In the genomic region with DNA sequence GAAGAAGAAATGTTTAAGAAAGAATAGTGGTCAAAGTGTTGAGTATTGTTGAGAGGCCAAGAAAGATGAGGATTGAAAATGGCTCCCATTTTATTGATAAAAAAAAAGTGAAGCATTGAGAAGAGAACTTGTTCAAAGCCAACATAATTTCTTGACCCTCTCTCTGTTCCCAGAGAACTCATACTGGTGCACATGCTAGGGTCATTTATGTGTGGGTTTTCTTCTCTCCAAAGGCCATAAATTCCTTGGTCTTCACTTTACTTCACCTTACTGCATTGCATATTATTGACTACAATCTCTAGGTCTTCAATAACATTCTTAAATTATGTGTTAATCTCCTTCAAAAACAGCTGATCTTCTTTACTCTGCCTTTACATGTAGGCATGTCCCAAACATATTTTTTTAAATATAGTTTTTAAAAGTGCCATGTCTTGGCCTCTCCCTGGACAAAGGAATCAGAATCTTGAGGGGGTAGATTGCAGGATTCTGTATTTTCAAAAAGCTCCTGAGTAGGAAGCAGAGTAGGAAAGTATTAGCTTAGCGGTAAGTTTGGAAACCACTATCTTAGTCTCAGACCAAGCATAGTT, we compare ENCODE assay signal across 21 cellular contexts. TPM values are rescaled to one million over a fixed set of nuclear protein-coding genes. Genes with fewer than 3 reads are reported as not detected.
A peak's percentile ranks its signal among the peaks of the same experiment; 100 is the strongest.
DNase-seq lines count a peak whose midpoint lies in the region; ATAC-seq, FAIRE-seq and TF ChIP-seq lines count a peak whose summit lies in the region.
"Had no signal": no experiment of that assay in that cellular context is flagged by ENCODE, and none has a peak within 500 bp of the region (broad histone marks: within the 10 kb centered on the region; RNA-seq: fewer than 3 reads in every experiment).

No MANE protein-coding gene starts in this region.

- DNase-seq in T-helper 2 cell treated with Interferon-gamma antibody and Interleukin-4, amounts not matched to agents 5 μg/mL and 100 μg/mL, for 36 hours (ENCODE audit: low spot score), result no peak
- DNase-seq in T-helper 2 cell (no peak), D721Med (ENCODE audit: insufficient read length, low spot score) (no peak), K562 (ENCODE audit: extremely low read depth in 1 of 4, low spot score in 3 of 4) (no peak), HTR-8/SVneo (ENCODE audit: insufficient read length, low spot score) (no peak), NCI-H146 (lab: John Stamatoyannopoulos, UW) (no peak)
- DNase-seq in natural killer cell treated with Interleukin-12 subunit alpha and Interleukin-12 subunit beta and Interleukin-15 and Interleukin-18, amount 100 ng/mL, for 72 hours (ENCODE audit: low spot score), result no peak
- DNase-seq: 8988T; activated CD4-positive, alpha-beta T cell treated with anti-CD3 and anti-CD28 coated beads, Interleukin-2, amount 50 U/mL, for 4 hours; C1 segment of cervical spinal cord; cortex of kidney; gastrocnemius medialis; Kasumi-1; left ventricle myocardium inferior; NCI-H2171 treated with DMSO at 0.1 percent for 48 hours; NCI-H748 treated with DMSO at 0.1 percent for 48 hours; stimulated activated naive B cell treated with anti-CD40 and anti-IgM and Interleukin-4, amounts not matched to agents 10 μg/mL and 1 μg/mL and 100 μg/mL, for 72 hours; trophoblast cell had no signal

- H3K27ac ChIP-seq in K562 (ENCODE audit: extremely low read depth, low read depth, low read length), result no peak overlapping the region
- H3K27ac ChIP-seq: epithelial cell of prostate, gastrocnemius medialis had no signal

- no peak for TF ChIP-seq RAD21 in K562 (CRISPR knock-in tag; conservative IDR thresholded peaks at IDR 0.05 in 1 of 2, IDR thresholded peaks at IDR 0.05 in 1 of 2)

- POLR2A ChIA-PET in K562 (lab: Yijun Ruan, JAX), result interaction anchor here (1.0 kb wide), 1 partner anchor 10 kb away, joined by 3 read pairs; no protein-coding TSS in a partner anchor

- no peak for TF ChIP-seq EP300 in K562 (IDR thresholded peaks at IDR 0.05; ENCODE audit: low read length)

- no peaks in the 10 kb centered on the region for H4K20me1 ChIP-seq in K562 (replicated peaks; ENCODE audit: control insufficient read depth, insufficient read depth, low read length)

- TF ChIP-seq POLR2A in K562 (conservative IDR thresholded peaks at IDR 0.05), result no peak

- intact Hi-C loops in K562 (cut with micrococcal nuclease), result no loop called here

- no peak for TF ChIP-seq CTCF in D721Med (IDR thresholded peaks at IDR 0.05; ENCODE audit: insufficient read depth, missing control alignments)
- TF ChIP-seq CTCF in K562 (IDR thresholded peaks at IDR 0.05 in 2 of 3, conservative IDR thresholded peaks at IDR 0.05 in 1 of 3; ENCODE audit: insufficient read depth in 2 of 3, low read depth in 1 of 3, low read length in 3 of 3), result no peak

- no peaks in the 10 kb centered on the region for H3K9me1 ChIP-seq in K562 (ENCODE audit: control insufficient read depth, insufficient read depth, low read length)

- H3K27ac Mint-ChIP-seq in T-helper 2 cell treated with Interferon-gamma antibody and Interleukin-4, amounts not matched to agents 5 μg/mL and 100 μg/mL, for 36 hours, result peak overlapping the region; percentile 88
- H3K27ac Mint-ChIP-seq in natural killer cell treated with Interleukin-12 subunit alpha and Interleukin-12 subunit beta and Interleukin-15 and Interleukin-18, amount 100 ng/mL, for 72 hours, result peak overlapping the region; percentile 93 to 94

- no peaks in the 10 kb centered on the region for H3K27me3 ChIP-seq in K562 (ENCODE audit: control insufficient read depth in 2 of 2, insufficient read depth in 2 of 2, low read length in 2 of 2)
- H3K27me3 ChIP-seq: gastrocnemius medialis had no signal

- no peak overlapping the region for H3K9ac ChIP-seq in K562 (ENCODE audit: insufficient read depth in 1 of 2, low read depth in 2 of 2, low read length in 2 of 2)

- no peak overlapping the region for H3K4me2 ChIP-seq in K562 (ENCODE audit: insufficient read depth, low read length)

- in situ Hi-C loops in K562 (cut with MboI), result no loop called here

- H3K4me1 ChIP-seq in K562 (replicated peaks in 1 of 2; ENCODE audit: control insufficient read depth in 2 of 2, insufficient read depth in 2 of 2, low read length in 2 of 2), result peaks cover 4 to 8% of the 10 kb centered on the region in 2 experiments; a peak in 2 of 5 replicates

- WGBS in K562 (ENCODE audit: insufficient coverage, low coverage, missing lambda C conversion rate), result 80% methylated on average over 1 of the region's 1 CpG

- no peak overlapping the region for H3K4me3 ChIP-seq in K562

- H3K9me3 Mint-ChIP-seq in T-helper 2 cell treated with Interferon-gamma antibody and Interleukin-4, amounts not matched to agents 5 μg/mL and 100 μg/mL, for 36 hours, result peaks cover 38% of the 10 kb centered on the region
- H3K9me3 Mint-ChIP-seq in natural killer cell treated with Interleukin-12 subunit alpha and Interleukin-12 subunit beta and Interleukin-15 and Interleukin-18, amount 100 ng/mL, for 72 hours, result peaks cover 22% of the 10 kb centered on the region

- no peak for ATAC-seq in K562
- ATAC-seq in natural killer cell treated with Interleukin-12 subunit alpha and Interleukin-12 subunit beta and Interleukin-15 and Interleukin-18, amount 100 ng/mL, for 72 hours, result no peak
- ATAC-seq in HG03354 (IDR thresholded peaks at IDR 0.05; ENCODE audit: poor library complexity, severe bottlenecking, unreplicated experiment), result no peak
- ATAC-seq: gastrocnemius medialis; stimulated activated naive B cell treated with anti-CD40 and anti-IgM and Interleukin-4, amounts not matched to agents 10 μg/mL and 1 μg/mL and 100 μg/mL, for 72 hours had no signal

- H3K36me3 ChIP-seq in K562 (ENCODE audit: control insufficient read depth, insufficient read depth, low read length), result no peaks in the 10 kb centered on the region; the same call in 2 of the 3 replicates
- H3K36me3 ChIP-seq: gastrocnemius medialis, left ventricle myocardium inferior had no signal

- FAIRE-seq in D721Med (lab: Jason Lieb, UNC) (peak; percentile 46), K562 (lab: Jason Lieb, UNC) (no peak), HTR-8/SVneo (lab: Jason Lieb, UNC) (no peak)
- FAIRE-seq: TTC549 had no signal

- no peak overlapping the region for H2AFZ ChIP-seq in K562 (ENCODE audit: low read depth, low read length)

- peaks cover 8% of the 10 kb centered on the region; the same call in 1 of the 2 replicates for H3K9me3 ChIP-seq in K562 (replicated peaks; ENCODE audit: control insufficient read depth, insufficient read depth, low read depth, low read length)
- H3K9me3 ChIP-seq: gastrocnemius medialis had no signal

- no TSS peak for BruUV-seq in K562 (replicated peaks; lab: Mats Ljungman, UMichigan)

- peaks cover 17% of the 10 kb centered on the region for H3K4me1 Mint-ChIP-seq in T-helper 2 cell treated with Interferon-gamma antibody and Interleukin-4, amounts not matched to agents 5 μg/mL and 100 μg/mL, for 36 hours (ENCODE audit: low read depth)
- H3K4me1 Mint-ChIP-seq in natural killer cell treated with Interleukin-12 subunit alpha and Interleukin-12 subunit beta and Interleukin-15 and Interleukin-18, amount 100 ng/mL, for 72 hours (ENCODE audit: low read depth in 2 of 2), result peaks cover 14 to 27% of the 10 kb centered on the region in 2 donors

- CTCF ChIA-PET in K562 (lab: Yijun Ruan, JAX; ENCODE audit: low intra/inter-chr PET ratio), result no interaction called here

- no peak overlapping the region for H3K4me3 Mint-ChIP-seq in T-helper 2 cell treated with Interferon-gamma antibody and Interleukin-4, amounts not matched to agents 5 μg/mL and 100 μg/mL, for 36 hours
- H3K4me3 Mint-ChIP-seq in natural killer cell treated with Interleukin-12 subunit alpha and Interleukin-12 subunit beta and Interleukin-15 and Interleukin-18, amount 100 ng/mL, for 72 hours, result peak overlapping the region; percentile 98

- peaks cover 25% of the 10 kb centered on the region for H3K79me2 ChIP-seq in K562 (ENCODE audit: control insufficient read depth, insufficient read depth, low read length)

- H3K36me3 Mint-ChIP-seq in T-helper 2 cell treated with Interferon-gamma antibody and Interleukin-4, amounts not matched to agents 5 μg/mL and 100 μg/mL, for 36 hours (ENCODE audit: low read depth), result peaks cover 28% of the 10 kb centered on the region
- H3K36me3 Mint-ChIP-seq in natural killer cell treated with Interleukin-12 subunit alpha and Interleukin-12 subunit beta and Interleukin-15 and Interleukin-18, amount 100 ng/mL, for 72 hours, result peaks cover 38% of the 10 kb centered on the region

- H3K27me3 Mint-ChIP-seq in T-helper 2 cell treated with Interferon-gamma antibody and Interleukin-4, amounts not matched to agents 5 μg/mL and 100 μg/mL, for 36 hours (ENCODE audit: low read depth), result no peaks in the 10 kb centered on the region
- H3K27me3 Mint-ChIP-seq in natural killer cell treated with Interleukin-12 subunit alpha and Interleukin-12 subunit beta and Interleukin-15 and Interleukin-18, amount 100 ng/mL, for 72 hours, result peaks cover 0 to 5% of the 10 kb centered on the region in 2 donors

TF ChIP-seq in K562, 482 proteins besides CTCF, POLR2A, EP300 and RAD21 (continues in another document):
- TF ChIP-seq CTBP1 (IDR thresholded peaks at IDR 0.05; ENCODE audit: borderline replicate concordance) (no peak), ELF4 (CRISPR knock-in tag; IDR thresholded peaks at IDR 0.05) (no peak), LARP7 (IDR thresholded peaks at IDR 0.05) (no peak), TCFL5 (CRISPR knock-in tag; conservative IDR thresholded peaks at IDR 0.05) (no peak), WHSC1 (IDR thresholded peaks at IDR 0.05; ENCODE audit: low read length) (no peak), RBM39 (optimal IDR thresholded peaks at IDR 0.05; ENCODE audit: low read depth, low read length) (no peak)

RNA-seq across cellular contexts. Expression of a gene that starts 1.8 kb away (rescaled TPM):
- total RNA-seq in K562 (2011; cell fraction: chromatin; rRNA removed; ENCODE audit: low replicate concordance), result 25.8 and 55.1 TPM in 2 replicates
- total RNA-seq in K562 (2011; cell fraction: nucleolus; rRNA removed), result 9.5 and 12.5 TPM in 2 replicates
- total RNA-seq in K562 (2011; cell fraction: nucleoplasm; rRNA removed), result 21.5 and 32.2 TPM in 2 replicates
- total RNA-seq in K562 (2014; rRNA removed) (8.3 TPM in 2 replicates), K562 (2014; rRNA removed; fragmentation: Illumina TruSeq; extraction: Trizol) (17.0 and 19.1 TPM in 2 replicates), K562 (2015; rRNA removed; fragmentation: Illumina TruSeq; extraction: Trizol) (18.2 and 21.4 TPM in 2 replicates), K562 (2021) (13.5 TPM in 2 replicates)
- polyA plus RNA-seq in K562 (2011; rRNA removed) (18.9 and 22.0 TPM in 2 replicates), K562 (2014; fragmentation: Illumina TruSeq; extraction: Trizol) (12.6 and 16.7 TPM in 2 replicates), K562 (2014; fragmentation: Nextera tagmentation; extraction: Ambion mirVana) (1 to 10 TPM; 4.1 to 5.9 TPM), K562 (2014; rRNA removed) (10.4 and 11.2 TPM in 2 replicates)
- polyA plus RNA-seq in K562 (2011; cell fraction: cytosol; rRNA removed), result 7.2 and 12.3 TPM in 2 replicates
- 17.2 and 24.4 TPM in 2 replicates for polyA plus RNA-seq in K562 (2011; cell fraction: nucleus; rRNA removed)
- polyA plus RNA-seq in K562 (2012), result 9.7 and 17.6 TPM in 2 replicates
- 44.8 and 45.6 TPM in 2 replicates for polyA minus RNA-seq in K562 (2011; rRNA and poly(A)+ RNA removed)
- polyA minus RNA-seq in K562 (2011; cell fraction: cytosol; rRNA and poly(A)+ RNA removed), result 9.2 and 11.3 TPM in 2 replicates
- 15.2 and 27.9 TPM in 2 replicates for polyA minus RNA-seq in K562 (2011; cell fraction: nucleus; rRNA and poly(A)+ RNA removed)
- total RNA-seq in natural killer cell treated with Interleukin-12 subunit alpha and Interleukin-12 subunit beta and Interleukin-15 and Interleukin-18, amount 100 ng/mL, for 72 hours, result 10 to 100 TPM; 35.3 to 39.0 TPM
